In genomic region chr13:24648271-24648670, GRCh38 we compare ENCODE assay signal across 1 cellular context.
TF ChIP-seq lines count a peak whose summit lies in the region.

No MANE protein-coding gene starts in this region.

TF ChIP-seq in GM12878, 131 proteins besides CTCF, POLR2A, EP300 and RAD21:
- no peak for TF ChIP-seq ZNF384 (IDR thresholded peaks at IDR 0.05; ENCODE audit: borderline replicate concordance, low read depth, low read length)
- no peak for TF ChIP-seq SUZ12 (IDR thresholded peaks at IDR 0.05; ENCODE audit: unreplicated experiment)
- TF ChIP-seq NR2F1 (conservative IDR thresholded peaks at IDR 0.05): no peak
- TF ChIP-seq ATF7 (IDR thresholded peaks at IDR 0.05; ENCODE audit: low read depth): 0 out of 2 replicates have a peak, but pooled peaks have one; percentile 24
- no peak for TF ChIP-seq NR2C2 (IDR thresholded peaks at IDR 0.05; ENCODE audit: borderline replicate concordance, control insufficient read depth, insufficient read length, low read depth)
- no peak for TF ChIP-seq SUPT20H (IDR thresholded peaks at IDR 0.05; ENCODE audit: borderline replicate concordance, control insufficient read depth, low read depth, low read length)
- TF ChIP-seq POU2F2 (IDR thresholded peaks at IDR 0.05; ENCODE audit: borderline replicate concordance, low read depth, low read length): no peak
- no peak for TF ChIP-seq KDM1A (IDR thresholded peaks at IDR 0.05; ENCODE audit: borderline replicate concordance)
- no peak for TF ChIP-seq FOXK2 (IDR thresholded peaks at IDR 0.05)
